In genomic region chr17:76681222-76682137, GRCh38 we compare ENCODE assay signal across 1 cellular context.
TF ChIP-seq lines count a peak whose summit lies in the region.

No MANE protein-coding gene starts in this region.

TF ChIP-seq in H1, 55 proteins besides CTCF, POLR2A, EP300 and RAD21:
- TF ChIP-seq EGR1 (IDR thresholded peaks at IDR 0.05; ENCODE audit: borderline replicate concordance, low read depth, low read length) (no peak), BACH1 (IDR thresholded peaks at IDR 0.05; ENCODE audit: low read length) (no peak), EZH2 (IDR thresholded peaks at IDR 0.05; ENCODE audit: low read depth, low read length, severe bottlenecking) (no peak), FOSL1 (IDR thresholded peaks at IDR 0.05; ENCODE audit: insufficient read depth, low read depth, low read length) (no peak), SP1 (IDR thresholded peaks at IDR 0.05; ENCODE audit: low read depth, low read length) (peak; percentile 35; the same call in 1 of the 2 replicates), TAF7 (optimal IDR thresholded peaks at IDR 0.05; ENCODE audit: borderline replicate concordance, low read depth, low read length) (peak; percentile 34), GABPA (IDR thresholded peaks at IDR 0.05; ENCODE audit: borderline replicate concordance, insufficient read depth, low read length) (peak; percentile 70; the same call in 1 of the 2 replicates), CEBPB (IDR thresholded peaks at IDR 0.05; ENCODE audit: low read depth, low read length) (no peak), CREB1 (IDR thresholded peaks at IDR 0.05) (peak; percentile 48; the same call in 1 of the 2 replicates)
TF ChIP-seq in H1: peak in this region for 4.
